Comparison of ENCODE assay signal across 9 cellular contexts in the genomic region with DNA sequence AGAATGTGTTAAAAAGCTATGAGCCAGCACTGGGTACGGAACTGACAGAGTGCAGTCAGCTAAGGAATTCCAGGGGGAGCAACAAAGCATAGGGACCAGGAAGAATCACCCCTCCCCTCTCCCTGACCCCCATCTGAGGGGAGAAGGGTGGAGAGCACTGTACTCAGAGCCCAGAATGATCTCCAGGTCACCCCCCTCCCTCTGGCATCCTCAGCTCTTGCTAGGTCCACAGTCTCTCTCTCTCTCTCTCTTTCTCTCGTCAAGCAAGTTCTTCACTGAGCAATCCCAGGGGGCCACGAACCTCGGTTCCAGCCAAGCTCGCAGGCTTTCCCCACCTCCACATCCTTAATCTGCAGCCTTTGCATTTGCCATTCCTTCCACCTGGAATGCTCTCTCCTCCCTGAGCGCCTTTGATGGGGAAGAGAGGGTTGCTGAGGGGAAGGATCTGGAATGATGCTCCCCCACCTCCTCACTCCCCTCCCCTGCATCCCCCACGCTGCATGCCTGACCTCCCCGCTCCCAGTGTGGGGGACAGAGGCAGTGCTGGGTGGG. TPM values are rescaled to one million over a fixed set of nuclear protein-coding genes. Genes with fewer than 3 reads are reported as not detected.
DNase-seq lines count a peak whose midpoint lies in the region; ATAC-seq, FAIRE-seq and TF ChIP-seq lines count a peak whose summit lies in the region.
"Had no signal": no experiment of that assay in that cellular context is flagged by ENCODE, and none has a peak within 500 bp of the region (broad histone marks: within the 10 kb centered on the region; RNA-seq: fewer than 3 reads in every experiment).

No MANE protein-coding gene starts in this region.

- H3K27me3 ChIP-seq in IMR-90 (ENCODE audit: control insufficient read depth, insufficient read depth, low read length) (no peaks in the 10 kb centered on the region), lower lobe of right lung (ENCODE audit: low read depth) (no peaks in the 10 kb centered on the region)

- H4K20me1 ChIP-seq in IMR-90 (ENCODE audit: insufficient read depth, low read length) = no peaks in the 10 kb centered on the region

- H4K91ac ChIP-seq in IMR-90 (ENCODE audit: insufficient read depth, low read depth, low read length) = no peak overlapping the region

- no peak overlapping the region for H3K27ac Mint-ChIP-seq in stimulated activated naive B cell treated with anti-CD40 and anti-IgM and Interleukin-4, amounts not matched to agents 10 μg/mL and 1 μg/mL and 100 μg/mL, for 72 hours

- H2AK9ac ChIP-seq in IMR-90 (replicated peaks; ENCODE audit: low read depth, low read length, poor library complexity) = peak overlapping the region; percentile 51

- peaks cover 0 to 2% of the 10 kb centered on the region in 2 donors for H3K36me3 Mint-ChIP-seq in stimulated activated naive B cell treated with anti-CD40 and anti-IgM and Interleukin-4, amounts not matched to agents 10 μg/mL and 1 μg/mL and 100 μg/mL, for 72 hours

- no peak overlapping the region for H3K23ac ChIP-seq in IMR-90 (ENCODE audit: low read depth, low read length)

- in situ Hi-C loops in IMR-90 (cut with MboI; ENCODE audit: low sequenced_read_pairs) = no loop called here

- H3K27me3 Mint-ChIP-seq in stimulated activated naive B cell treated with anti-CD40 and anti-IgM and Interleukin-4, amounts not matched to agents 10 μg/mL and 1 μg/mL and 100 μg/mL, for 72 hours = no peaks in the 10 kb centered on the region

- ATAC-seq in IMR-90 (ENCODE audit: low read depth) (peak; percentile 71), lower lobe of right lung (no peak)
- no peak for ATAC-seq in stimulated activated naive B cell treated with anti-CD40 and anti-IgM and Interleukin-4, amounts not matched to agents 10 μg/mL and 1 μg/mL and 100 μg/mL, for 72 hours (replicated peaks)

- no peak overlapping the region for H2BK120ac ChIP-seq in IMR-90 (ENCODE audit: low read depth, low read length)

- no peak overlapping the region for H2BK5ac ChIP-seq in IMR-90 (ENCODE audit: low read depth, low read length, poor library complexity, severe bottlenecking)

- POLR2A ChIA-PET in IMR-90 (lab: Charles Lee; ENCODE audit: unreplicated experiment) = no interaction called here

- H3K18ac ChIP-seq in IMR-90 (ENCODE audit: low read depth, low read length) = no peak overlapping the region

- no peak overlapping the region for H3K4me2 ChIP-seq in IMR-90 (ENCODE audit: low read depth, low read length)

- H3K4me1 Mint-ChIP-seq in stimulated activated naive B cell treated with anti-CD40 and anti-IgM and Interleukin-4, amounts not matched to agents 10 μg/mL and 1 μg/mL and 100 μg/mL, for 72 hours = peaks cover 24% of the 10 kb centered on the region in 2 donors

- H3K79me1 ChIP-seq in IMR-90 (ENCODE audit: low read depth in 1 of 2, low read length in 2 of 2) = no peaks in the 10 kb centered on the region

- no peak overlapping the region for H3K14ac ChIP-seq in IMR-90 (replicated peaks; ENCODE audit: low read depth, low read length)

- H2AFZ ChIP-seq in IMR-90 (replicated peaks; ENCODE audit: low read length, poor library complexity) = peak overlapping the region; percentile 83

- CTCF ChIA-PET in IMR-90 (lab: Yijun Ruan, JAX) = interaction anchor here (0.8 kb wide), 1 partner anchor 8 kb away, joined by 3 read pairs; no protein-coding TSS in a partner anchor

- no peak overlapping the region for H3K56ac ChIP-seq in IMR-90 (ENCODE audit: extremely low read depth, insufficient read depth, low read length)

- H2BK15ac ChIP-seq in IMR-90 (ENCODE audit: low read depth, low read length) = no peak overlapping the region; the same call in 2 of the 3 replicates

- no peak for TF ChIP-seq POLR2A in IMR-90 (IDR thresholded peaks at IDR 0.05; ENCODE audit: low read depth, low read length)

- H3K4me3 ChIP-seq in IMR-90 (ENCODE audit: insufficient read depth, low read depth, low read length) = no peak overlapping the region
- H3K4me3 ChIP-seq in kidney (ENCODE audit: low read length in 2 of 2) = no peak overlapping the region
- no peak overlapping the region for H3K4me3 ChIP-seq in lower lobe of right lung

- dilution Hi-C loops in IMR-90 (cut with HindIII; ENCODE audit: low sequenced_read_pairs, unreplicated experiment) = no loop called here

- H3K9me3 ChIP-seq in IMR-90 (ENCODE audit: control insufficient read depth, insufficient read depth, low read length) (no peaks in the 10 kb centered on the region), kidney (ENCODE audit: control insufficient read depth in 1 of 2, low read length in 2 of 2) (no peaks in the 10 kb centered on the region), lower lobe of right lung (no peaks in the 10 kb centered on the region)

- TF ChIP-seq CTCF in IMR-90 (conservative IDR thresholded peaks at IDR 0.05; ENCODE audit: low read depth, low read length) (peak; percentile 44), kidney (IDR thresholded peaks at IDR 0.05; ENCODE audit: borderline replicate concordance, extremely low read depth, insufficient read depth) (no peak), lower lobe of right lung (IDR thresholded peaks at IDR 0.05) (no peak)

- peak overlapping the region in 1 of 2 experiments; percentile 35; a peak in 1 of 4 replicates for H4K8ac ChIP-seq in IMR-90 (ENCODE audit: low read depth in 2 of 2, low read length in 2 of 2)

- no peak overlapping the region for H3K9ac ChIP-seq in IMR-90 (ENCODE audit: low read depth, low read length)
- no peak overlapping the region for H3K9ac ChIP-seq in kidney (ENCODE audit: low read length in 2 of 2)

- no peak overlapping the region for H3K4ac ChIP-seq in IMR-90 (ENCODE audit: low read depth, low read length)

- H4K5ac ChIP-seq in IMR-90 (ENCODE audit: low read depth, low read length) = no peak overlapping the region

- H3K27ac ChIP-seq in IMR-90 (ENCODE audit: insufficient read depth, low read length) (no peak overlapping the region), kidney (ENCODE audit: low read depth in 2 of 2, low read length in 2 of 2) (no peak overlapping the region), lower lobe of right lung (no peak overlapping the region)

- H3K36me3 ChIP-seq in IMR-90 (ENCODE audit: control insufficient read depth, insufficient read depth, low read length) = no peaks in the 10 kb centered on the region
- no peaks in the 10 kb centered on the region for H3K36me3 ChIP-seq in kidney (ENCODE audit: control insufficient read depth in 1 of 2, insufficient read depth in 2 of 2, low read length in 2 of 2)
- no peaks in the 10 kb centered on the region for H3K36me3 ChIP-seq in lower lobe of right lung

- peak; percentile 54 for FAIRE-seq in A204.1 (lab: Jason Lieb, UNC)
- no peak for FAIRE-seq in kidney (lab: Jason Lieb, UNC)

- 17% methylated on average over 1 of the region's 8 CpGs; no CpG with 5 or more reads in 1 of the 2 experiments for WGBS in IMR-90 (ENCODE audit: extremely low coverage in 2 of 2, insufficient read length in 1 of 2), 2 experiments

- no TSS peak for BruUV-seq in IMR-90 (replicated peaks; lab: Mats Ljungman, UMichigan)

- DNase-seq in IMR-90 (peak; percentile 51), cerebellar cortex (ENCODE audit: low spot score) (peak; percentile 59), kidney (peak; percentile 65), mucosa of gallbladder (ENCODE audit: low spot score) (no peak), NCI-H510A (lab: John Stamatoyannopoulos, UW) (no peak), lower lobe of right lung (no peak)
- no peak for DNase-seq in stimulated activated naive B cell treated with anti-CD40 and anti-IgM and Interleukin-4, amounts not matched to agents 10 μg/mL and 1 μg/mL and 100 μg/mL, for 72 hours
- DNase-seq: substantia nigra had no signal

- TF ChIP-seq RAD21 in IMR-90 (IDR thresholded peaks at IDR 0.05; ENCODE audit: low read length) = peak; percentile 43

- intact Hi-C loops in IMR-90 (cut with micrococcal nuclease) = no loop called here
- intact Hi-C loops in kidney (cut with DNase I) = no loop called here
- intact Hi-C loops in lower lobe of right lung (cut with DNase I) = no loop called here

- no peak overlapping the region for H2BK20ac ChIP-seq in IMR-90 (ENCODE audit: low read depth, low read length)

- H3K4me1 ChIP-seq in IMR-90 (ENCODE audit: control insufficient read depth, insufficient read depth, low read length) = peaks cover 1% of the 10 kb centered on the region; the same call in 1 of the 2 replicates
- peaks cover 0 to 7% of the 10 kb centered on the region in 2 donors for H3K4me1 ChIP-seq in kidney (ENCODE audit: control insufficient read depth in 1 of 2, insufficient read depth in 1 of 2, low read depth in 1 of 2, low read length in 2 of 2)
- peaks cover 21% of the 10 kb centered on the region for H3K4me1 ChIP-seq in lower lobe of right lung

- no peaks in the 10 kb centered on the region for H3K9me3 Mint-ChIP-seq in stimulated activated naive B cell treated with anti-CD40 and anti-IgM and Interleukin-4, amounts not matched to agents 10 μg/mL and 1 μg/mL and 100 μg/mL, for 72 hours

- H2AK5ac ChIP-seq in IMR-90 (ENCODE audit: low read depth, low read length) = 0 out of 2 replicates have a peak overlapping the region, but pooled peaks have one; percentile 9

- no peak overlapping the region for H3K4me3 Mint-ChIP-seq in stimulated activated naive B cell treated with anti-CD40 and anti-IgM and Interleukin-4, amounts not matched to agents 10 μg/mL and 1 μg/mL and 100 μg/mL, for 72 hours

- H3K9me1 ChIP-seq in IMR-90 (ENCODE audit: insufficient read depth, low read length) = no peaks in the 10 kb centered on the region

TF ChIP-seq in IMR-90, 13 proteins besides CTCF, POLR2A, EP300 and RAD21:
- TF ChIP-seq SMC3 (IDR thresholded peaks at IDR 0.05; ENCODE audit: low read depth, low read length) = no peak
- no peak for TF ChIP-seq RCOR1 (IDR thresholded peaks at IDR 0.05; ENCODE audit: insufficient replicate concordance, low read length)
- no peak for TF ChIP-seq NFE2L2 (IDR thresholded peaks at IDR 0.05; ENCODE audit: low read depth, low read length)
- no peak for TF ChIP-seq CHD1 (IDR thresholded peaks at IDR 0.05; ENCODE audit: low read depth, low read length)
- TF ChIP-seq, protein P1, sequence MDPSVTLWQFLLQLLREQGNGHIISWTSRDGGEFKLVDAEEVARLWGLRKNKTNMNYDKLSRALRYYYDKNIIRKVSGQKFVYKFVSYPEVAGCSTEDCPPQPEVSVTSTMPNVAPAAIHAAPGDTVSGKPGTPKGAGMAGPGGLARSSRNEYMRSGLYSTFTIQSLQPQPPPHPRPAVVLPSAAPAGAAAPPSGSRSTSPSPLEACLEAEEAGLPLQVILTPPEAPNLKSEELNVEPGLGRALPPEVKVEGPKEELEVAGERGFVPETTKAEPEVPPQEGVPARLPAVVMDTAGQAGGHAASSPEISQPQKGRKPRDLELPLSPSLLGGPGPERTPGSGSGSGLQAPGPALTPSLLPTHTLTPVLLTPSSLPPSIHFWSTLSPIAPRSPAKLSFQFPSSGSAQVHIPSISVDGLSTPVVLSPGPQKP (IDR thresholded peaks at IDR 0.05; ENCODE audit: borderline replicate concordance, low read depth, low read length) = no peak

RNA-seq across cellular contexts. Expression of a gene that starts 6.7 kb away (rescaled TPM):
- total RNA-seq in IMR-90 (2012; rRNA removed) (7.5 and 7.9 TPM in 2 replicates), kidney (159 TPM), mucosa of gallbladder (124 TPM), lower lobe of right lung (159 TPM)
- polyA plus RNA-seq in IMR-90 (2012; rRNA removed) (45.0 and 45.4 TPM in 2 replicates), kidney (ENCODE audit: insufficient read depth, low read depth, low replicate concordance) (23.9 TPM)
- 28.6 and 29.9 TPM in 2 replicates for polyA plus RNA-seq in IMR-90 (2012; cell fraction: cytosol; rRNA removed)
- 29.8 and 37.0 TPM in 2 replicates for polyA plus RNA-seq in IMR-90 (2012; cell fraction: nucleus; rRNA removed; ENCODE audit: low replicate concordance)

Comparison
In these comparisons a context has a peak if more than half of its experiments do, and no peak if none do; other contexts are left out.
1. DNase-seq: peak in IMR-90 (single experiment), cerebellar cortex (single experiment) and kidney (single experiment); none in mucosa of gallbladder (single experiment), NCI-H510A (single experiment), stimulated activated naive B cell treated with anti-CD40 and anti-IgM and Interleukin-4, amounts not matched to agents 10 μg/mL and 1 μg/mL and 100 μg/mL, for 72 hours (single experiment) and lower lobe of right lung (single experiment).
2. RNA of a gene that starts 6.7 kb away (total RNA-seq): 159 TPM in kidney (single experiment), 159 TPM in lower lobe of right lung (single experiment) and 124 TPM in mucosa of gallbladder (single experiment); 7.5 to 7.9 TPM in IMR-90; every median in the first group is over 10 times any median in the second.